ENCODE assay signal across 8 cellular contexts in the genomic region with DNA sequence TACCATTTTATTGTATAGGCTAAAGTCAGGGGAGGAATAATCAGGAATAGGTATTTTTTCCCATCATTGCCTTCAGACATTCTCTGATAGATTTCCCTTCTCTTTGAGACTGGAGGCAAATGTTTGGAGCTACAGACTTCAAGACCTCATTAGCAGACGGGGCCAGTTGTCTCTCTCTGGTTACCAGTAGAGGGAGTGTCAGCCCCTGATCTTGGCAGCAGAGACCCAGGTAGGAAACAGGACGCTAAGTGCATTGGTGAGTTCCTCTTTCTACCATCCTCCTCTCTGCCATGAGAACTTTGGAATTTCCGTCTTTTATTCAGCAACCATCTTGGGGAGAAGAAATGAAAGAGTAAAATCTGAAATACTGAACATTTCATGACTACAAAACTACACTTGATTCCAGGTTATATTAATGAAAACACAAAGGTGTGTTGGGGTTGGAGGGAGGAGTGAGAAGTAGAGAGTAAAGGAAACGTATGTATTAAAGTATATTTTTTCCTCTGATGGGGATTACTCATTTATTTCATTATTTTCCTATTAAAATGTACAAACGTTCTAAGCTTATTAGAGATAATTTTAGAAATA.
DNase-seq lines count a peak whose midpoint lies in the region; ATAC-seq, FAIRE-seq and TF ChIP-seq lines count a peak whose summit lies in the region.

No MANE protein-coding gene starts in this region.

- no peak overlapping the region for H3K27ac ChIP-seq in neuronal stem cell (replicated peaks; ENCODE audit: low read length)

- no peaks in the 10 kb centered on the region for H3K4me1 Mint-ChIP-seq in stimulated activated memory B cell treated with anti-CD40 and anti-IgM and Interleukin-4, amounts not matched to agents 10 μg/mL and 1 μg/mL and 100 μg/mL, for 72 hours

- 100% methylated on average over 1 of the region's 5 CpGs; no CpG with 5 or more reads in 1 of the 2 donors for WGBS in neuronal stem cell (ENCODE audit: extremely low coverage in 2 of 2, insufficient read length in 2 of 2, insufficient replicate concordance in 1 of 2), 2 donors

- H3K9ac ChIP-seq in neuronal stem cell (ENCODE audit: low read depth, low read length, poor library complexity), result no peak overlapping the region

- H3K14ac ChIP-seq in neuronal stem cell (ENCODE audit: low read length), result no peak overlapping the region

- peak overlapping the region; percentile 11 for H2AFZ ChIP-seq in neuronal stem cell (ENCODE audit: low read length)

- H3K4me3 ChIP-seq in bronchial epithelial cell (ENCODE audit: low read depth, low read length) (no peak overlapping the region), neuronal stem cell (ENCODE audit: low read length in 2 of 2) (no peak overlapping the region)

- no peak overlapping the region for H2AK5ac ChIP-seq in neuronal stem cell (ENCODE audit: low read depth, low read length)

- no peaks in the 10 kb centered on the region for H3K9me3 ChIP-seq in neuronal stem cell (replicated peaks in 1 of 2; ENCODE audit: control insufficient read depth in 2 of 2, insufficient read depth in 1 of 2, low read depth in 1 of 2, low read length in 2 of 2)

- no peak overlapping the region for H4K91ac ChIP-seq in neuronal stem cell (ENCODE audit: low read depth, low read length, poor library complexity)

- no peak overlapping the region for H2BK15ac ChIP-seq in neuronal stem cell (ENCODE audit: low read length)

- H3K4me3 Mint-ChIP-seq in stimulated activated memory B cell treated with anti-CD40 and anti-IgM and Interleukin-4, amounts not matched to agents 10 μg/mL and 1 μg/mL and 100 μg/mL, for 72 hours, result no peak overlapping the region

- peak; percentile 84 for ATAC-seq in GM19023 (IDR thresholded peaks at IDR 0.05; ENCODE audit: unreplicated experiment)
- ATAC-seq in HG03039 (IDR thresholded peaks at IDR 0.05; ENCODE audit: unreplicated experiment), result peak; percentile 96
- ATAC-seq in stimulated activated memory B cell treated with anti-CD40 and anti-IgM and Interleukin-4, amounts not matched to agents 10 μg/mL and 1 μg/mL and 100 μg/mL, for 72 hours, result no peak

- H2BK120ac ChIP-seq in neuronal stem cell (ENCODE audit: low read depth, low read length), result no peak overlapping the region

- H3K36me3 Mint-ChIP-seq in stimulated activated memory B cell treated with anti-CD40 and anti-IgM and Interleukin-4, amounts not matched to agents 10 μg/mL and 1 μg/mL and 100 μg/mL, for 72 hours, result no peaks in the 10 kb centered on the region

- H3K4me2 ChIP-seq in neuronal stem cell (ENCODE audit: insufficient read depth, low read length, poor library complexity, severe bottlenecking), result no peak overlapping the region

- H3K27me3 ChIP-seq in bronchial epithelial cell (ENCODE audit: control insufficient read depth, insufficient read depth, low read length), result no peaks in the 10 kb centered on the region
- H3K27me3 ChIP-seq in neuronal stem cell (ENCODE audit: control insufficient read depth in 3 of 3, insufficient read depth in 3 of 3, low read depth in 1 of 3, low read length in 3 of 3), result no peaks in the 10 kb centered on the region

- no peaks in the 10 kb centered on the region for H3K79me1 ChIP-seq in neuronal stem cell (ENCODE audit: low read depth, low read length)

- no peak overlapping the region for H3K18ac ChIP-seq in neuronal stem cell (ENCODE audit: low read length)

- H3K27ac Mint-ChIP-seq in stimulated activated memory B cell treated with anti-CD40 and anti-IgM and Interleukin-4, amounts not matched to agents 10 μg/mL and 1 μg/mL and 100 μg/mL, for 72 hours, result no peak overlapping the region

- no peak overlapping the region for H3K4ac ChIP-seq in neuronal stem cell (ENCODE audit: low read length)

- no peak for FAIRE-seq in bronchial epithelial cell (lab: Jason Lieb, UNC)

- H2BK12ac ChIP-seq in neuronal stem cell (ENCODE audit: low read length), result no peak overlapping the region

- TF ChIP-seq CTCF in bronchial epithelial cell (IDR thresholded peaks at IDR 0.05; ENCODE audit: insufficient read depth, low read length, severe bottlenecking), result peak; percentile 65

- no peak overlapping the region for H3K23ac ChIP-seq in neuronal stem cell (ENCODE audit: low read depth, low read length, poor library complexity)

- peaks cover 0 to 2% of the 10 kb centered on the region in 2 donors for H3K4me1 ChIP-seq in neuronal stem cell (ENCODE audit: control insufficient read depth in 2 of 2, insufficient read depth in 1 of 2, low read depth in 1 of 2, low read length in 2 of 2)

- no peak overlapping the region for H2BK5ac ChIP-seq in neuronal stem cell (ENCODE audit: low read length)

- DNase-seq in COLO668 (lab: John Stamatoyannopoulos, UW; ENCODE audit: unreplicated experiment) (peak; percentile 18), NCI-H345 (lab: John Stamatoyannopoulos, UW) (peak; percentile 46), bronchial epithelial cell (ENCODE audit: low read depth) (peak; percentile 45), neuronal stem cell (ENCODE audit: low spot score) (peak; percentile 51), KG1 (lab: John Stamatoyannopoulos, UW) (no peak)

- no peaks in the 10 kb centered on the region for H3K9me3 Mint-ChIP-seq in stimulated activated memory B cell treated with anti-CD40 and anti-IgM and Interleukin-4, amounts not matched to agents 10 μg/mL and 1 μg/mL and 100 μg/mL, for 72 hours

- no peak overlapping the region for H4K8ac ChIP-seq in neuronal stem cell (ENCODE audit: low read depth, low read length)

- H3K27me3 Mint-ChIP-seq in stimulated activated memory B cell treated with anti-CD40 and anti-IgM and Interleukin-4, amounts not matched to agents 10 μg/mL and 1 μg/mL and 100 μg/mL, for 72 hours, result no peaks in the 10 kb centered on the region

- H3K36me3 ChIP-seq in bronchial epithelial cell (ENCODE audit: control insufficient read depth, insufficient read depth, low read length) (no peaks in the 10 kb centered on the region), neuronal stem cell (replicated peaks in 1 of 2; ENCODE audit: control insufficient read depth in 2 of 2, insufficient read depth in 2 of 2, low read length in 2 of 2) (no peaks in the 10 kb centered on the region)
